9 cellular contexts compared by ENCODE assay signal in genomic region chr4:52641853-52642563, GRCh38. TPM values are rescaled to one million over a fixed set of nuclear protein-coding genes. Genes with fewer than 3 reads are reported as not detected.
DNase-seq lines count a peak whose midpoint lies in the region; ATAC-seq and TF ChIP-seq lines count a peak whose summit lies in the region.
"Had no signal": no experiment of that assay in that cellular context is flagged by ENCODE, and none has a peak within 500 bp of the region (broad histone marks: within the 10 kb centered on the region; RNA-seq: fewer than 3 reads in every experiment).

No MANE protein-coding gene starts in this region.

- peaks cover 5% of the 10 kb centered on the region for H3K27me3 Mint-ChIP-seq in endothelial cell (ENCODE audit: unreplicated experiment)
- H3K27me3 Mint-ChIP-seq in effector memory CD8-positive, alpha-beta T cell = no peaks in the 10 kb centered on the region

- H3K4me3 ChIP-seq in GM06990 (replicated peaks; ENCODE audit: low read depth, low read length) (no peak overlapping the region; the same call in 1 of the 2 replicates), dorsolateral prefrontal cortex (no peak overlapping the region)

- H3K9me3 Mint-ChIP-seq in endothelial cell (ENCODE audit: unreplicated experiment) = no peaks in the 10 kb centered on the region
- H3K9me3 Mint-ChIP-seq in effector memory CD8-positive, alpha-beta T cell = no peaks in the 10 kb centered on the region

- H3K27ac ChIP-seq in dorsolateral prefrontal cortex = peak overlapping the region in 1 of 59 donors; percentile 36
- H3K27ac ChIP-seq: VCaP had no signal

- peak overlapping the region; percentile 17 for H3K27ac Mint-ChIP-seq in endothelial cell (ENCODE audit: unreplicated experiment)
- no peak overlapping the region for H3K27ac Mint-ChIP-seq in effector memory CD8-positive, alpha-beta T cell

- TF ChIP-seq CTCF in GM06990 (IDR thresholded peaks at IDR 0.05; ENCODE audit: insufficient read depth, low read length, poor library complexity, severe bottlenecking) = no peak
- TF ChIP-seq CTCF in endothelial cell (IDR thresholded peaks at IDR 0.05; ENCODE audit: unreplicated experiment) = no peak
- TF ChIP-seq CTCF in dorsolateral prefrontal cortex (IDR thresholded peaks at IDR 0.05 in 54 of 56, conservative IDR thresholded peaks at IDR 0.05 in 2 of 56; ENCODE audit: low read depth in 1 of 56, partially characterized antibody in 56 of 56) = no peak

- no peaks in the 10 kb centered on the region for H3K36me3 Mint-ChIP-seq in endothelial cell (ENCODE audit: low read depth, unreplicated experiment)
- no peaks in the 10 kb centered on the region for H3K36me3 Mint-ChIP-seq in effector memory CD8-positive, alpha-beta T cell (ENCODE audit: insufficient read depth)

- DNase-seq in GM06990 (ENCODE audit: extremely low read depth, insufficient read length) = peak; percentile 60
- no peak for DNase-seq in endothelial cell (ENCODE audit: low spot score)
- DNase-seq in effector memory CD8-positive, alpha-beta T cell = no peak
- DNase-seq in iPS-NIHi11 (ENCODE audit: low spot score) = no peak
- DNase-seq in dorsolateral prefrontal cortex = no peak
- no peak for DNase-seq in NCI-H1417 (lab: John Stamatoyannopoulos, UW)

- H3K27me3 ChIP-seq in GM06990 (replicated peaks; ENCODE audit: control insufficient read depth, insufficient read depth, low read length) (no peaks in the 10 kb centered on the region), dorsolateral prefrontal cortex (no peaks in the 10 kb centered on the region)

- peak; percentile 83 for ATAC-seq in GM21360 (IDR thresholded peaks at IDR 0.05; ENCODE audit: unreplicated experiment)
- ATAC-seq in HG03378 (IDR thresholded peaks at IDR 0.05; ENCODE audit: unreplicated experiment) = peak; percentile 95
- ATAC-seq in effector memory CD8-positive, alpha-beta T cell (replicated peaks) = no peak

- peaks cover 47% of the 10 kb centered on the region for H3K4me1 Mint-ChIP-seq in endothelial cell (ENCODE audit: unreplicated experiment)
- H3K4me1 Mint-ChIP-seq in effector memory CD8-positive, alpha-beta T cell (ENCODE audit: low read depth in 2 of 2) = peaks cover 25 to 34% of the 10 kb centered on the region in 2 donors

- intact Hi-C loops in dorsolateral prefrontal cortex (cut with DNase I) = no loop called here

- H3K36me3 ChIP-seq in GM06990 (ENCODE audit: control insufficient read depth, insufficient read depth, low read length) = no peaks in the 10 kb centered on the region

- no peak overlapping the region for H3K4me3 Mint-ChIP-seq in endothelial cell (ENCODE audit: unreplicated experiment)
- H3K4me3 Mint-ChIP-seq in effector memory CD8-positive, alpha-beta T cell = no peak overlapping the region

RNA-seq across cellular contexts. Expression of gene USP46, which starts 17.1 kb away (rescaled TPM):
- total RNA-seq in endothelial cell (ENCODE audit: unreplicated experiment) (32.4 TPM), dorsolateral prefrontal cortex (100 to 1,000 TPM in 76 of 120 experiments, 10 to 100 TPM in 44; 55.4 to 143 (median 107) TPM)
